Comparison of ENCODE assay signal across 1 cellular context in genomic region chr14:33916663-33917565, GRCh38.
TF ChIP-seq lines count a peak whose summit lies in the region.

No MANE protein-coding gene starts in this region.

TF ChIP-seq in K562, 482 proteins besides CTCF, POLR2A, EP300 and RAD21 (continued from another document):
- TF ChIP-seq ZNF165 (CRISPR knock-in tag; IDR thresholded peaks at IDR 0.05; ENCODE audit: borderline replicate concordance) (no peak), CBX8 (IDR thresholded peaks at IDR 0.05; ENCODE audit: borderline replicate concordance, extremely low read depth, low read depth, low read length, poor library complexity, severe bottlenecking) (no peak), ZNF518B (CRISPR knock-in tag; IDR thresholded peaks at IDR 0.05) (no peak), PHF21A (IDR thresholded peaks at IDR 0.05; ENCODE audit: borderline replicate concordance, low read depth) (no peak), OTX1 (CRISPR knock-in tag; IDR thresholded peaks at IDR 0.05) (no peak), TFAM (CRISPR knock-in tag; conservative IDR thresholded peaks at IDR 0.05) (no peak), NRF1 (conservative IDR thresholded peaks at IDR 0.05 in 1 of 2, IDR thresholded peaks at IDR 0.05 in 1 of 2) (no peak), ZNF707 (CRISPR knock-in tag; conservative IDR thresholded peaks at IDR 0.05) (no peak), DMBX1 (CRISPR knock-in tag; IDR thresholded peaks at IDR 0.05; ENCODE audit: borderline replicate concordance) (no peak), ZNF318 (IDR thresholded peaks at IDR 0.05; ENCODE audit: borderline replicate concordance in 1 of 2, low read depth in 1 of 2) (peak in 1 of 2 experiments; percentile 71; a peak in 1 of 4 replicates), CLOCK (CRISPR knock-in tag; IDR thresholded peaks at IDR 0.05; ENCODE audit: borderline replicate concordance) (no peak), CBX1 (IDR thresholded peaks at IDR 0.05; ENCODE audit: low read depth) (no peak), NFYB (IDR thresholded peaks at IDR 0.05; ENCODE audit: extremely low read depth, insufficient read length) (no peak), TAF1 (IDR thresholded peaks at IDR 0.05; ENCODE audit: control insufficient read depth, extremely low read depth, insufficient read depth, low read length, severe bottlenecking) (no peak), KLF13 (tag; IDR thresholded peaks at IDR 0.05; ENCODE audit: borderline replicate concordance, low read depth) (no peak), ZNF384 (IDR thresholded peaks at IDR 0.05; ENCODE audit: low read depth, low read length) (no peak), TAF15 (IDR thresholded peaks at IDR 0.05; ENCODE audit: low read depth, low read length) (no peak), U2AF2 (optimal IDR thresholded peaks at IDR 0.05; ENCODE audit: low read depth, low read length) (no peak)
